In genomic region chr6:37758647-37759046, GRCh38 we compare ENCODE assay signal across 1 cellular context.
TF ChIP-seq lines count a peak whose summit lies in the region.

No MANE protein-coding gene starts in this region.

TF ChIP-seq in K562, 482 proteins besides CTCF, POLR2A, EP300 and RAD21 (continued from another document):
- TF ChIP-seq RERE (CRISPR knock-in tag; IDR thresholded peaks at IDR 0.05; ENCODE audit: borderline replicate concordance): peak; percentile 31; the same call in 1 of the 2 replicates
- TF ChIP-seq NR4A1 (CRISPR knock-in tag; IDR thresholded peaks at IDR 0.05): no peak
- no peak for TF ChIP-seq NR4A1 (tag; IDR thresholded peaks at IDR 0.05)
- TF ChIP-seq SMAD4 (CRISPR knock-in tag; conservative IDR thresholded peaks at IDR 0.05): peak; percentile 33; the same call in 1 of the 2 replicates
- no peak for TF ChIP-seq NR0B1 (IDR thresholded peaks at IDR 0.05; ENCODE audit: partially characterized antibody)
- peak; percentile 68 for TF ChIP-seq CBFA2T3 (IDR thresholded peaks at IDR 0.05)
- TF ChIP-seq KLF10 (CRISPR knock-in tag; IDR thresholded peaks at IDR 0.05): no peak
- TF ChIP-seq ZNF57 (CRISPR knock-in tag; IDR thresholded peaks at IDR 0.05): no peak
- TF ChIP-seq TAL1 (IDR thresholded peaks at IDR 0.05): peak; percentile 41; the same call in 1 of the 2 replicates
- TF ChIP-seq ZZZ3 (IDR thresholded peaks at IDR 0.05): no peak
- TF ChIP-seq HLTF (IDR thresholded peaks at IDR 0.05): no peak
- TF ChIP-seq STAG1 (CRISPR knock-in tag; IDR thresholded peaks at IDR 0.05; ENCODE audit: borderline replicate concordance): no peak
- TF ChIP-seq MYBL2 (IDR thresholded peaks at IDR 0.05; ENCODE audit: low read depth): no peak
- no peak for TF ChIP-seq MYBL2 (CRISPR knock-in tag; IDR thresholded peaks at IDR 0.05; ENCODE audit: borderline replicate concordance)
- TF ChIP-seq ZNF395 (CRISPR knock-in tag; IDR thresholded peaks at IDR 0.05): no peak
- TF ChIP-seq ZNF695 (CRISPR knock-in tag; IDR thresholded peaks at IDR 0.05): no peak
- no peak for TF ChIP-seq MAX (CRISPR knock-in tag; IDR thresholded peaks at IDR 0.05)
- TF ChIP-seq FOXM1 (IDR thresholded peaks at IDR 0.05; ENCODE audit: low read depth): no peak
- no peak for TF ChIP-seq FOXM1 (CRISPR knock-in tag; IDR thresholded peaks at IDR 0.05; ENCODE audit: low read depth)
- TF ChIP-seq CBFA2T2 (conservative IDR thresholded peaks at IDR 0.05): peak; percentile 58
- TF ChIP-seq ZFP36 (IDR thresholded peaks at IDR 0.05; ENCODE audit: low read depth, low read length, partially characterized antibody): peak; percentile 4
- no peak for TF ChIP-seq DPF2 (IDR thresholded peaks at IDR 0.05)
- TF ChIP-seq ZNF3 (CRISPR knock-in tag; IDR thresholded peaks at IDR 0.05): no peak
- no peak for TF ChIP-seq ZNF407 (IDR thresholded peaks at IDR 0.05; ENCODE audit: low read depth)
- no peak for TF ChIP-seq PKNOX1 (IDR thresholded peaks at IDR 0.05)
- TF ChIP-seq CREM (IDR thresholded peaks at IDR 0.05; ENCODE audit: low read depth): no peak
- TF ChIP-seq MITF (IDR thresholded peaks at IDR 0.05): no peak
- 0 out of 2 replicates have a peak, but pooled peaks have one; percentile 30 for TF ChIP-seq ARID1B (IDR thresholded peaks at IDR 0.05)
- no peak for TF ChIP-seq ZNF253 (CRISPR knock-in tag; conservative IDR thresholded peaks at IDR 0.05)
- TF ChIP-seq NR3C1 (CRISPR knock-in tag; IDR thresholded peaks at IDR 0.05): no peak
- TF ChIP-seq SRSF1 (IDR thresholded peaks at IDR 0.05; ENCODE audit: low read depth, low read length): no peak
- TF ChIP-seq SMAD1 (IDR thresholded peaks at IDR 0.05; ENCODE audit: low read depth, low read length, partially characterized antibody): no peak
- TF ChIP-seq ZNF586 (CRISPR knock-in tag; conservative IDR thresholded peaks at IDR 0.05): no peak
- peak; percentile 58 for TF ChIP-seq TCF3 (CRISPR knock-in tag; IDR thresholded peaks at IDR 0.05)
